ENCODE assay signal across 10 cellular contexts in genomic region chr18:49563130-49563540, GRCh38. TPM values are rescaled to one million over a fixed set of nuclear protein-coding genes. Genes with fewer than 3 reads are reported as not detected.
DNase-seq lines count a peak whose midpoint lies in the region; ATAC-seq, FAIRE-seq and TF ChIP-seq lines count a peak whose summit lies in the region.
"Had no signal": no experiment of that assay in that cellular context is flagged by ENCODE, and none has a peak within 500 bp of the region (broad histone marks: within the 10 kb centered on the region; RNA-seq: fewer than 3 reads in every experiment).

No MANE protein-coding gene starts in this region.

- FAIRE-seq in K562 (lab: Jason Lieb, UNC), result no peak

- H3K4me2 ChIP-seq in K562 (ENCODE audit: insufficient read depth, low read length), result no peak overlapping the region; the same call in 1 of the 2 replicates

- intact Hi-C loops in A673 (cut with micrococcal nuclease; ENCODE audit: unreplicated experiment), result loop anchor here (5.0 kb wide), 1 partner anchor 164 kb away; no protein-coding TSS in a partner anchor
- intact Hi-C loops in K562 (cut with micrococcal nuclease), result loop anchor here (10.0 kb wide), 1 partner anchor 162 kb away; no protein-coding TSS in a partner anchor

- H3K79me2 ChIP-seq in K562 (ENCODE audit: control insufficient read depth, insufficient read depth, low read length), result no peaks in the 10 kb centered on the region

- H3K4me1 ChIP-seq in A673 (ENCODE audit: insufficient read depth, low read length, poor library complexity, severe bottlenecking) (peaks cover 15% of the 10 kb centered on the region), K562 (replicated peaks in 1 of 2; ENCODE audit: control insufficient read depth in 2 of 2, insufficient read depth in 2 of 2, low read length in 2 of 2) (peaks cover 0 to 23% of the 10 kb centered on the region in 2 experiments; a peak in 4 of 5 replicates), lung (ENCODE audit: control insufficient read depth in 2 of 2, insufficient read depth in 2 of 2, low read length in 2 of 2) (peaks cover 0 to 14% of the 10 kb centered on the region in 2 donors)

- no peaks in the 10 kb centered on the region for H3K9me1 ChIP-seq in K562 (ENCODE audit: control insufficient read depth, insufficient read depth, low read length)

- no peak overlapping the region for H3K9ac ChIP-seq in K562 (ENCODE audit: insufficient read depth in 1 of 2, low read depth in 2 of 2, low read length in 2 of 2)

- no peak for TF ChIP-seq RAD21 in K562 (CRISPR knock-in tag; conservative IDR thresholded peaks at IDR 0.05 in 1 of 2, IDR thresholded peaks at IDR 0.05 in 1 of 2)

- CTCF ChIA-PET in A673 (lab: Charles Lee) (interaction anchor here (0.6 kb wide), 1 partner anchor 222 kb away, joined by 5 read pairs; no protein-coding TSS in a partner anchor), K562 (lab: Yijun Ruan, JAX; ENCODE audit: low intra/inter-chr PET ratio) (interaction anchor here (0.6 kb wide), 1 partner anchor 902 kb away, joined by 5 read pairs; no protein-coding TSS in a partner anchor)

- in situ Hi-C loops in K562 (cut with MboI), result no loop called here

- POLR2A ChIA-PET in A673 (lab: Charles Lee; ENCODE audit: low non-redundant PET) (interaction anchor here (0.6 kb wide), 1 partner anchor 134 kb away, joined by 4 read pairs; no protein-coding TSS in a partner anchor), K562 (lab: Yijun Ruan, JAX) (no interaction called here)

- H3K36me3 ChIP-seq in A673 (ENCODE audit: insufficient read depth, low read length, poor library complexity, severe bottlenecking), result no peaks in the 10 kb centered on the region
- no peaks in the 10 kb centered on the region for H3K36me3 ChIP-seq in K562 (ENCODE audit: control insufficient read depth, insufficient read depth, low read length)
- no peaks in the 10 kb centered on the region for H3K36me3 ChIP-seq in lung (ENCODE audit: control insufficient read depth in 2 of 2, insufficient read depth in 2 of 2, low read length in 2 of 2)
- H3K36me3 ChIP-seq: thoracic aorta had no signal

- H3K9me3 ChIP-seq in A673 (ENCODE audit: low read depth, low read length, poor library complexity, severe bottlenecking) (no peaks in the 10 kb centered on the region), K562 (replicated peaks; ENCODE audit: control insufficient read depth, insufficient read depth, low read depth, low read length) (no peaks in the 10 kb centered on the region), lung (ENCODE audit: control insufficient read depth in 2 of 2, insufficient read depth in 1 of 2, low read length in 1 of 2) (peaks cover 0 to 4% of the 10 kb centered on the region in 2 donors)
- H3K9me3 ChIP-seq: thoracic aorta had no signal

- no peak overlapping the region for H2AFZ ChIP-seq in K562 (ENCODE audit: low read depth, low read length)

- DNase-seq in A673 (ENCODE audit: low spot score) (no peak), HT1080 (ENCODE audit: low read depth) (peak; percentile 65), K562 (ENCODE audit: extremely low read depth in 1 of 4, low spot score in 3 of 4) (no peak), lung (ENCODE audit: low spot score) (no peak), ecto neural progenitor cell (ENCODE audit: low spot score) (no peak), NCI-H446 (lab: John Stamatoyannopoulos, UW) (no peak), OCI-M1 (lab: John Stamatoyannopoulos, UW) (no peak)
- no peak for DNase-seq in stimulated activated CD4-positive, alpha-beta T cell treated with anti-CD3 and anti-CD28 coated beads, Interleukin-15, amount 100 ng/mL, for 24 hours
- DNase-seq: occipital lobe had no signal

- H3K4me3 ChIP-seq in A673 (ENCODE audit: low read depth, low read length, poor library complexity, severe bottlenecking) (no peak overlapping the region), K562 (no peak overlapping the region), lung (peak overlapping the region; percentile 6)

- no peak for TF ChIP-seq POLR2A in K562 (conservative IDR thresholded peaks at IDR 0.05)

- TF ChIP-seq CTCF in A673 (conservative IDR thresholded peaks at IDR 0.05; ENCODE audit: low read depth, low read length) (no peak), K562 (IDR thresholded peaks at IDR 0.05 in 2 of 3, conservative IDR thresholded peaks at IDR 0.05 in 1 of 3; ENCODE audit: insufficient read depth in 2 of 3, low read depth in 1 of 3, low read length in 3 of 3) (no peak), lung (IDR thresholded peaks at IDR 0.05; ENCODE audit: control extremely low read depth, extremely low read depth) (no peak)

- TSS peak; percentile 48 for BruUV-seq in A673 (replicated peaks; lab: Mats Ljungman, UMichigan)
- BruUV-seq in K562 (replicated peaks; lab: Mats Ljungman, UMichigan), result no TSS peak

- no peak overlapping the region for H3K27ac ChIP-seq in A673 (ENCODE audit: low read depth, low read length, poor library complexity, severe bottlenecking)
- H3K27ac ChIP-seq in K562 (ENCODE audit: extremely low read depth, low read depth, low read length), result no peak overlapping the region
- no peak overlapping the region for H3K27ac ChIP-seq in lung (ENCODE audit: low read depth in 1 of 2, low read length in 1 of 2)
- H3K27ac ChIP-seq: thoracic aorta had no signal

- H3K27me3 ChIP-seq in A673 (replicated peaks; ENCODE audit: insufficient read depth, low read depth, low read length, poor library complexity) (peaks cover 27% of the 10 kb centered on the region), K562 (ENCODE audit: control insufficient read depth in 2 of 2, insufficient read depth in 2 of 2, low read length in 2 of 2) (peaks cover 0 to 21% of the 10 kb centered on the region in 2 experiments; a peak in 3 of 5 replicates), lung (ENCODE audit: control insufficient read depth, insufficient read depth) (no peaks in the 10 kb centered on the region)

- TF ChIP-seq EP300 in K562 (IDR thresholded peaks at IDR 0.05; ENCODE audit: low read length), result no peak

- ATAC-seq in K562, result no peak
- peak; percentile 8 for ATAC-seq in lung (ENCODE audit: insufficient read depth, low FRiP score)

- no peaks in the 10 kb centered on the region for H4K20me1 ChIP-seq in K562 (replicated peaks; ENCODE audit: control insufficient read depth, insufficient read depth, low read length)

TF ChIP-seq in K562, 482 proteins besides CTCF, POLR2A, EP300 and RAD21:
- TF ChIP-seq ZNF316 (IDR thresholded peaks at IDR 0.05), result no peak
- TF ChIP-seq FOSL1 (tag; conservative IDR thresholded peaks at IDR 0.05), result peak; percentile 46; the same call in 1 of the 2 replicates
- TF ChIP-seq KDM1A (IDR thresholded peaks at IDR 0.05), result 0 out of 4 replicates have a peak, but pooled peaks of 1 of the 2 experiments have one; percentile 32
- peak; percentile 36; the same call in 1 of the 2 replicates for TF ChIP-seq JUND (IDR thresholded peaks at IDR 0.05; ENCODE audit: borderline replicate concordance, low read depth, low read length)
- no peak for TF ChIP-seq JUND (tag; IDR thresholded peaks at IDR 0.05; ENCODE audit: borderline replicate concordance, low read depth, low read length)

RNA-seq across cellular contexts. Expression of gene LIPG, which starts 1.3 kb away (rescaled TPM):
- total RNA-seq in A673 (2021) (5.8 and 8.4 TPM in 2 replicates), K562 (2014; rRNA removed) (0.78 and 1.00 TPM in 2 replicates), K562 (2014; rRNA removed; fragmentation: Illumina TruSeq; extraction: Trizol) (1.3 and 1.4 TPM in 2 replicates), K562 (2015; rRNA removed; fragmentation: Illumina TruSeq; extraction: Trizol) (1.4 and 1.7 TPM in 2 replicates), K562 (2021) (1.8 and 2.3 TPM in 2 replicates), lung (10 to 100 TPM in 1 of 2 donors, 1 to 10 TPM in 1; 6.9 to 12.5 TPM)
- total RNA-seq in HT1080 (2014; rRNA removed; shearing (Covaris generic)), result 0.43 and 0.53 TPM in 2 replicates
- polyA plus RNA-seq in HT1080 (2015; cell fraction: cytosol; rRNA removed), result 8.4 and 11.0 TPM in 2 replicates
- polyA plus RNA-seq in HT1080 (2015; cell fraction: nucleus; rRNA removed), result 30.3 and 36.8 TPM in 2 replicates
- total RNA-seq in K562 (2011; cell fraction: chromatin; rRNA removed; ENCODE audit: low replicate concordance), result 3.2 and 9.7 TPM in 2 replicates
- 5.0 and 5.2 TPM in 2 replicates for total RNA-seq in K562 (2011; cell fraction: nucleolus; rRNA removed)
- 5.9 and 6.3 TPM in 2 replicates for total RNA-seq in K562 (2011; cell fraction: nucleoplasm; rRNA removed)
- polyA plus RNA-seq in K562 (2011; rRNA removed) (0.96 and 1.2 TPM in 2 replicates), K562 (2014; fragmentation: Illumina TruSeq; extraction: Trizol) (1.4 and 1.6 TPM in 2 replicates), K562 (2014; fragmentation: Nextera tagmentation; extraction: Ambion mirVana) (1 to 10 TPM in 1 of 2 experiments, under 1 TPM in 1; 0.76 to 1.6 TPM), K562 (2014; rRNA removed) (1.3 and 1.9 TPM in 2 replicates), lung (10 to 100 TPM in 1 of 2 donors, 1 to 10 TPM in 1; 3.7 to 93.9 TPM)
- 1.2 and 1.3 TPM in 2 replicates for polyA plus RNA-seq in K562 (2011; cell fraction: cytosol; rRNA removed)
- 2.1 and 2.9 TPM in 2 replicates for polyA plus RNA-seq in K562 (2011; cell fraction: nucleus; rRNA removed)
- 2.8 and 8.5 TPM in 2 replicates for polyA plus RNA-seq in K562 (2012)
- polyA minus RNA-seq in K562 (2011; rRNA and poly(A)+ RNA removed), result 1.6 and 2.9 TPM in 2 replicates
- polyA minus RNA-seq in K562 (2011; cell fraction: cytosol; rRNA and poly(A)+ RNA removed), result 0.48 and 2.1 TPM in 2 replicates
- polyA minus RNA-seq in K562 (2011; cell fraction: nucleus; rRNA and poly(A)+ RNA removed), result 1.2 and 1.3 TPM in 2 replicates
